In genomic region chr7:159114981-159115380, GRCh38 we compare ENCODE assay signal across 32 cellular contexts. TPM values are rescaled to one million over a fixed set of nuclear protein-coding genes. Genes with fewer than 3 reads are reported as not detected.
DNase-seq lines count a peak whose midpoint lies in the region; TF ChIP-seq lines count a peak whose summit lies in the region.
"Had no signal": no experiment of that assay in that cellular context is flagged by ENCODE, and none has a peak within 500 bp of the region (broad histone marks: within the 10 kb centered on the region; RNA-seq: fewer than 3 reads in every experiment).

No MANE protein-coding gene starts in this region.

- 70 to 75% methylated on average over 7 of the region's 7 CpGs for WGBS in sigmoid colon, 2 donors
- 56 to 69% (median 64%) methylated on average over 7 of the region's 7 CpGs for WGBS in stomach, 5 donors

- DNase-seq in Peyer's patch (peak in 2 of 3 donors; percentile 25 to 43), choroid plexus epithelial cell (ENCODE audit: low read depth) (peak; percentile 28), islet precursor cell (peak; percentile 25), sigmoid colon (peak; percentile 70), GF-D8 (lab: John Stamatoyannopoulos, UW) (no peak), stomach (no peak)
- no peak for DNase-seq in activated naive CD4-positive, alpha-beta T cell (lab: John Stamatoyannopoulos, UW)
- DNase-seq: activated CD4-positive, alpha-beta T cell treated with anti-CD3 and anti-CD28 coated beads for 4 hours; activated CD8-positive, alpha-beta T cell treated with anti-CD3 and anti-CD28 coated beads, Interleukin-2, amount 10 ng/mL, durations not matched to agents 7 days and 5 days; activated naive CD8-positive, alpha-beta T cell treated with anti-CD3 and anti-CD28 coated beads for 36 hours; effector memory CD8-positive, alpha-beta T cell; glutamatergic neuron; naive thymus-derived CD8-positive, alpha-beta T cell; NCI-H2227 treated with DMSO at 0.1 percent for 48 hours; NCI-H526 treated with DMSO at 0.1 percent for 48 hours; NK-92 treated with Interleukin-12 subunit alpha and Interleukin-12 subunit beta, amount 100 ng/mL, for 24 hours; PC-3; retina; SHP77 treated with DMSO at 0.1 percent for 48 hours; stimulated activated CD4-positive, alpha-beta T cell treated with anti-CD3 and anti-CD28 coated beads, Interleukin-12 subunit alpha, Interleukin-12 subunit beta, amount 100 ng/mL, for 4 hours; stimulated activated CD4-positive, alpha-beta T cell treated with anti-CD3 and anti-CD28 coated beads, Interleukin-2, amount 100 ng/mL, for 48 hours; T1000 had no signal

- peaks cover 0 to 8% (median 0%) of the 10 kb centered on the region in 4 donors for H3K4me1 ChIP-seq in Peyer's patch
- H3K4me1 ChIP-seq in sigmoid colon = peaks cover 0 to 23% (median 7%) of the 10 kb centered on the region in 4 donors
- H3K4me1 ChIP-seq in stomach = peaks cover 0 to 30% (median 15%) of the 10 kb centered on the region in 4 donors
- H3K4me1 ChIP-seq: ascending aorta, HAP-1, tibial nerve had no signal

- TF ChIP-seq EP300 in sigmoid colon (IDR thresholded peaks at IDR 0.05) (no peak), stomach (IDR thresholded peaks at IDR 0.05) (no peak)

- no peak overlapping the region for H3K27ac ChIP-seq in Peyer's patch
- H3K27ac ChIP-seq in sigmoid colon = peak overlapping the region in 1 of 4 donors; percentile 13
- H3K27ac ChIP-seq in stomach = peak overlapping the region in 1 of 5 donors; percentile 44
- H3K27ac ChIP-seq: ascending aorta, BLaER1, cardiac muscle cell, HL-60, KMS-11, tibial nerve had no signal

- H3K36me3 ChIP-seq in Peyer's patch (no peaks in the 10 kb centered on the region), sigmoid colon (no peaks in the 10 kb centered on the region), stomach (peaks cover 0 to 8% (median 3%) of the 10 kb centered on the region in 4 donors)
- H3K36me3 ChIP-seq: ascending aorta, BLaER1, cardiac muscle cell, HAP-1, tibial nerve, WERI-Rb-1 had no signal

- H3K9me3 ChIP-seq in Peyer's patch = no peaks in the 10 kb centered on the region
- H3K9me3 ChIP-seq in sigmoid colon = no peaks in the 10 kb centered on the region
- no peaks in the 10 kb centered on the region for H3K9me3 ChIP-seq in stomach
- H3K9me3 ChIP-seq: ascending aorta, BLaER1, HAP-1, tibial nerve had no signal

- intact Hi-C loops in sigmoid colon (cut with DNase I) (no loop called here), stomach (cut with DNase I; ENCODE audit: low total_unique reads) (no loop called here)

- no peak overlapping the region for H3K4me3 ChIP-seq in Peyer's patch
- H3K4me3 ChIP-seq in choroid plexus epithelial cell (ENCODE audit: low read depth, low read length) = no peak overlapping the region
- H3K4me3 ChIP-seq in sigmoid colon = no peak overlapping the region
- H3K4me3 ChIP-seq in stomach = no peak overlapping the region
- H3K4me3 ChIP-seq: ascending aorta, BLaER1, cardiac muscle cell, HAP-1, tibial nerve had no signal

- H3K27me3 ChIP-seq in Peyer's patch (no peaks in the 10 kb centered on the region), sigmoid colon (peaks cover 0 to 8% (median 0%) of the 10 kb centered on the region in 3 donors), stomach (peaks cover 0 to 14% (median 9%) of the 10 kb centered on the region in 3 donors)
- H3K27me3 ChIP-seq: ascending aorta, cardiac muscle cell had no signal

- no peak for TF ChIP-seq CTCF in Peyer's patch (IDR thresholded peaks at IDR 0.05)
- TF ChIP-seq CTCF in choroid plexus epithelial cell (conservative IDR thresholded peaks at IDR 0.05; ENCODE audit: low read depth, low read length) = no peak
- TF ChIP-seq CTCF in sigmoid colon (IDR thresholded peaks at IDR 0.05) = no peak
- no peak for TF ChIP-seq CTCF in stomach (IDR thresholded peaks at IDR 0.05)

- TF ChIP-seq POLR2A in Peyer's patch (IDR thresholded peaks at IDR 0.05) = no peak
- TF ChIP-seq POLR2A in sigmoid colon (IDR thresholded peaks at IDR 0.05) = no peak
- no peak for TF ChIP-seq POLR2A in stomach (IDR thresholded peaks at IDR 0.05)

RNA-seq across cellular contexts. Expression of gene VIPR2, which starts 29.7 kb away (rescaled TPM):
- total RNA-seq in Peyer's patch = 1 to 10 TPM in 3 of 4 donors, under 1 TPM in 1; 0.53 to 2.5 (median 1.8) TPM
- 10 to 100 TPM; 11.7 to 21.4 (median 15.7) TPM for total RNA-seq in sigmoid colon
- polyA plus RNA-seq in sigmoid colon = 1 to 10 TPM in 2 of 3 donors, under 1 TPM in 1; 0.23 to 3.0 (median 2.4) TPM
- total RNA-seq in stomach = 10 to 100 TPM in 3 of 5 donors, 1 to 10 TPM in 2; 1.2 to 25.4 (median 11.7) TPM
- 1 to 10 TPM; 1.6 to 5.7 (median 1.7) TPM for polyA plus RNA-seq in stomach
- total RNA-seq: activated CD8-positive, alpha-beta T cell treated with anti-CD3 and anti-CD28 coated beads, Interleukin-2, amount 10 ng/mL, durations not matched to agents 7 days and 5 days; activated naive CD8-positive, alpha-beta T cell treated with anti-CD3 and anti-CD28 coated beads for 36 hours; fibroblast of villous mesenchyme; PC-3 had no signal
- polyA plus RNA-seq: AG04450 had no signal

Comparison
In these comparisons a context has a peak if more than half of its experiments do, and no peak if none do; other contexts are left out.
1. DNase-seq: peak in Peyer's patch (2 of 3), choroid plexus epithelial cell (single experiment), islet precursor cell (single experiment) and sigmoid colon (single experiment); none in activated naive CD4-positive, alpha-beta T cell (0 of 4), GF-D8 (single experiment) and stomach (single experiment).